In the genomic region with DNA sequence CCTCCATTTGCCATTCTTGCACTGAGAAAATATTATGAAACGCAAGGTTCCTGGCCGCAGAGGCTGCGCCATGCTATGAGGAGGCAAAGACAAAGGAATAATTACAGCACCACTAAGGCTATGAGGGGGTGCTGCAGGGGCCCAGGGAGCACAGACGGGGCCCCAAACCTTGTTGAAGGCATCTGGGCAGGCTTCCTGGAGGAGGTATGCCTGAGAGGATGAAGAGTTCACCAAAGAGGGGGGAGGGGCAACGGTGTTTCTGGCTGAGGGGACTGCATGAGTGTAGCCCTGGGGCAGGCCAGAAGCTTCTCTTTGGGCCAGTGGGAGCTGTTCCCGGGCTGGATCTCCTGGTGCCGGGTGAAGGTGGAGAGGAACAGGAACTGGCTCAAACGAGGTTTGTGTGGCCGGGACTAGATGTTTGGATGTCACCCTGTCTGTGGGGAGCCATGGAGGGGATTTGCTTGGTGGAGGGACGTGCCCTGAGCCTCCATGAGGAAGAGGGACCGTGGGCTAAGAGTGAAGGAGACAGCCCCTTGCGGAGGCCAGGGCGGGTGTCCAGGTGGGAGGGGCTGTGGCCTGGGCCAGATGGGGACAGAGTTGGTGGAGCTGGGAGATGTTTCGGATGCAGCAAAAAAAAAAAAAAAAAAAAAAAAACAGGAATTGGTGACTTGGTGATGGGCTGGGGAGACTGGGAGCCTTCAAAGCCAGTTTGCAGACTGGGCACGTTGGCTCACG, we compare ENCODE assay signal across 18 cellular contexts. TPM values are rescaled to one million over a fixed set of nuclear protein-coding genes. Genes with fewer than 3 reads are reported as not detected.
"Had no signal": no experiment of that assay in that cellular context is flagged by ENCODE, and none has a peak within 500 bp of the region (broad histone marks: within the 10 kb centered on the region; RNA-seq: fewer than 3 reads in every experiment).

No MANE protein-coding gene starts in this region.

- H3K4me3 ChIP-seq: ovary, right lobe of liver, smooth muscle cell, upper lobe of right lung had no signal

- H3K4me1 ChIP-seq: right lobe of liver, upper lobe of right lung had no signal

- H3K9me3 Mint-ChIP-seq: activated naive CD4-positive, alpha-beta T cell treated with anti-CD3 and anti-CD28 coated beads for 36 hours; activated T-helper 2 cell treated with anti-CD3 and anti-CD28 coated beads, Interferon-gamma antibody, Interleukin-2, Interleukin-4, amounts not matched to agents 10 μg/mL and 5 μg/mL and 100 μg/mL, durations not matched to agents 14 hours and 24 hours and 36 hours; effector memory CD8-positive, alpha-beta T cell; stimulated activated naive CD8-positive, alpha-beta T cell treated with anti-CD3 and anti-CD28 coated beads, Interleukin-15, amount 100 ng/mL, for 72 hours had no signal

- H3K4me2 ChIP-seq: smooth muscle cell had no signal

- H3K36me3 ChIP-seq: brain microvascular endothelial cell, ovary, right lobe of liver, upper lobe of right lung had no signal

- ATAC-seq: effector memory CD8-positive, alpha-beta T cell; right lobe of liver; stimulated activated naive CD8-positive, alpha-beta T cell treated with anti-CD3 and anti-CD28 coated beads, Interleukin-15, amount 100 ng/mL, for 72 hours; upper lobe of right lung had no signal

- H3K27ac ChIP-seq: brain microvascular endothelial cell, ovary, right lobe of liver, upper lobe of right lung had no signal

- H3K27ac Mint-ChIP-seq: activated naive CD4-positive, alpha-beta T cell treated with anti-CD3 and anti-CD28 coated beads for 36 hours; activated T-helper 2 cell treated with anti-CD3 and anti-CD28 coated beads, Interferon-gamma antibody, Interleukin-2, Interleukin-4, amounts not matched to agents 10 μg/mL and 5 μg/mL and 100 μg/mL, durations not matched to agents 14 hours and 24 hours and 36 hours; effector memory CD8-positive, alpha-beta T cell had no signal

- H3K4me3 Mint-ChIP-seq: activated naive CD4-positive, alpha-beta T cell treated with anti-CD3 and anti-CD28 coated beads for 36 hours; effector memory CD8-positive, alpha-beta T cell; stimulated activated naive CD8-positive, alpha-beta T cell treated with anti-CD3 and anti-CD28 coated beads, Interleukin-15, amount 100 ng/mL, for 72 hours had no signal

- H3K27me3 ChIP-seq: brain microvascular endothelial cell, ovary, right lobe of liver, upper lobe of right lung had no signal

- DNase-seq: activated CD4-positive, CD25-positive, alpha-beta regulatory T cell treated with anti-CD3 and anti-CD28 coated beads, Interleukin-2, amount 50 U/mL, for 72 hours; activated naive CD4-positive, alpha-beta T cell treated with anti-CD3 and anti-CD28 coated beads for 36 hours; activated T-cell treated with anti-CD3 and anti-CD28 coated beads for 4 hours; amniotic stem cell; brain microvascular endothelial cell; cerebellar nuclear complex; dermis blood vessel endothelial cell; effector memory CD8-positive, alpha-beta T cell; foreskin melanocyte; kidney glomerular epithelial cell; ovary; right lobe of liver; stimulated activated naive CD8-positive, alpha-beta T cell treated with anti-CD3 and anti-CD28 coated beads, Interleukin-15, amount 100 ng/mL, for 72 hours; upper lobe of right lung had no signal

- H3K9me3 ChIP-seq: ovary, right lobe of liver, upper lobe of right lung had no signal

RNA-seq across cellular contexts. Expression of a gene that starts 28.2 kb away (rescaled TPM):
- total RNA-seq: pulmonary artery endothelial cell had no signal

RNA-seq across cellular contexts. Expression of a gene that starts 59.2 kb away (rescaled TPM):
- total RNA-seq: pulmonary artery endothelial cell, right lobe of liver had no signal
- polyA plus RNA-seq: neural cell had no signal
